ENCODE assay signal across 25 cellular contexts in genomic region chr10:15793664-15794063, GRCh38.
DNase-seq lines count a peak whose midpoint lies in the region; ATAC-seq, FAIRE-seq and TF ChIP-seq lines count a peak whose summit lies in the region.
"Had no signal": no experiment of that assay in that cellular context is flagged by ENCODE, and none has a peak within 500 bp of the region (broad histone marks: within the 10 kb centered on the region; RNA-seq: fewer than 3 reads in every experiment).

No MANE protein-coding gene starts in this region.

- DNase-seq in HEK293T (ENCODE audit: extremely low spot score) (no peak), K562 (ENCODE audit: extremely low read depth in 1 of 4, low spot score in 3 of 4) (no peak), nephron progenitor cell (no peak), Kasumi-1 (lab: John Stamatoyannopoulos, UW) (no peak), HT-29 (ENCODE audit: low spot score) (no peak), small intestine (no peak)
- DNase-seq: AML-193; CD4-positive, alpha-beta T cell; DMS53; GDM1; GOT3; MM.1S; NCI-H2029; NCI-H446 treated with DMSO at 0.1 percent for 48 hours; NCI-H526; SHP77; T-cell had no signal

- H3K9ac ChIP-seq in K562 (ENCODE audit: insufficient read depth in 1 of 2, low read depth in 2 of 2, low read length in 2 of 2), result no peak overlapping the region
- H3K9ac ChIP-seq: BLaER1 treated with 17β-estradiol and CSF1 and Interleukin-3, amounts not matched to agents 10 nM and 100 nM had no signal

- BruUV-seq in K562 (replicated peaks; lab: Mats Ljungman, UMichigan), result no TSS peak

- peaks cover 26% of the 10 kb centered on the region for H3K36me3 Mint-ChIP-seq in nephron progenitor cell (ENCODE audit: low read depth)

- intact Hi-C loops in K562 (cut with micrococcal nuclease), result no loop called here

- 83% methylated on average over 5 of the region's 5 CpGs for WGBS in K562 (ENCODE audit: insufficient coverage, low coverage, missing lambda C conversion rate)
- WGBS in small intestine, 3 donors, result 89 to 95% (median 92%) methylated on average over 5 of the region's 5 CpGs

- POLR2A ChIA-PET in HEK293T (lab: Yijun Ruan, JAX), result no interaction called here
- POLR2A ChIA-PET in K562 (lab: Yijun Ruan, JAX), result no interaction called here

- no peak for TF ChIP-seq RAD21 in K562 (CRISPR knock-in tag; conservative IDR thresholded peaks at IDR 0.05 in 1 of 2, IDR thresholded peaks at IDR 0.05 in 1 of 2)

- H2AFZ ChIP-seq in K562 (ENCODE audit: low read depth, low read length), result no peak overlapping the region

- TF ChIP-seq POLR2A in K562 (conservative IDR thresholded peaks at IDR 0.05), result no peak

- no peak overlapping the region for H3K4me2 ChIP-seq in K562 (ENCODE audit: insufficient read depth, low read length)
- H3K4me2 ChIP-seq: A549 had no signal

- in situ Hi-C loops in K562 (cut with MboI), result no loop called here

- H3K27ac Mint-ChIP-seq in nephron progenitor cell, result peak overlapping the region; percentile 21
- H3K27ac Mint-ChIP-seq: CD4-positive, alpha-beta T cell; T-cell had no signal

- H3K9me3 ChIP-seq in K562 (replicated peaks; ENCODE audit: control insufficient read depth, insufficient read depth, low read depth, low read length) (no peaks in the 10 kb centered on the region), small intestine (ENCODE audit: control insufficient read depth, low read depth) (no peaks in the 10 kb centered on the region)
- H3K9me3 ChIP-seq: A549; BLaER1 treated with 17β-estradiol and CSF1 and Interleukin-3, amounts not matched to agents 10 nM and 100 nM had no signal

- H3K27me3 ChIP-seq in K562 (ENCODE audit: control insufficient read depth in 2 of 2, insufficient read depth in 2 of 2, low read length in 2 of 2) (no peaks in the 10 kb centered on the region), small intestine (ENCODE audit: control insufficient read depth in 2 of 2, insufficient read depth in 2 of 2, low read length in 2 of 2) (no peaks in the 10 kb centered on the region)
- H3K27me3 ChIP-seq: BLaER1 treated with 17β-estradiol and CSF1 and Interleukin-3, amounts not matched to agents 10 nM and 100 nM had no signal

- H3K36me3 ChIP-seq in K562 (ENCODE audit: control insufficient read depth, insufficient read depth, low read length) (peaks cover 35% of the 10 kb centered on the region), small intestine (ENCODE audit: control insufficient read depth in 2 of 2, insufficient read depth in 2 of 2, low read length in 2 of 2) (peaks cover 2% of the 10 kb centered on the region in 2 donors)

- H3K4me3 ChIP-seq in K562 (no peak overlapping the region), small intestine (ENCODE audit: low read depth in 1 of 2, low read length in 2 of 2) (no peak overlapping the region)
- H3K4me3 ChIP-seq: A549; BLaER1 treated with 17β-estradiol and CSF1 and Interleukin-3, amounts not matched to agents 10 nM and 100 nM; GM12878 had no signal

- TF ChIP-seq EP300 in K562 (IDR thresholded peaks at IDR 0.05; ENCODE audit: low read length), result no peak

- H3K27me3 Mint-ChIP-seq in nephron progenitor cell (ENCODE audit: low read depth, poor library complexity), result no peaks in the 10 kb centered on the region
- H3K27me3 Mint-ChIP-seq: CD4-positive, alpha-beta T cell; T-cell had no signal

- no peak for FAIRE-seq in K562 (lab: Jason Lieb, UNC)
- FAIRE-seq in small intestine (lab: Jason Lieb, UNC), result no peak
- FAIRE-seq: A549, GM12878 had no signal

- H3K9me1 ChIP-seq in K562 (ENCODE audit: control insufficient read depth, insufficient read depth, low read length), result no peaks in the 10 kb centered on the region

- H3K4me3 Mint-ChIP-seq in nephron progenitor cell, result no peak overlapping the region
- H3K4me3 Mint-ChIP-seq: CD4-positive, alpha-beta T cell; T-cell had no signal

- no peaks in the 10 kb centered on the region for H3K9me3 Mint-ChIP-seq in nephron progenitor cell
- H3K9me3 Mint-ChIP-seq: CD4-positive, alpha-beta T cell; T-cell had no signal

- ATAC-seq in K562 (peak; percentile 21; the same call in 2 of the 3 replicates), GM21786 (IDR thresholded peaks at IDR 0.05; ENCODE audit: unreplicated experiment) (no peak)
- ATAC-seq: A549, GM12878, HCT116, Panc1, T-cell had no signal

- CTCF ChIA-PET in HEK293T (lab: Yijun Ruan, JAX) (no interaction called here), K562 (lab: Yijun Ruan, JAX; ENCODE audit: low intra/inter-chr PET ratio) (no interaction called here)

- H3K4me1 Mint-ChIP-seq in nephron progenitor cell, result peaks cover 82% of the 10 kb centered on the region

- TF ChIP-seq CTCF in K562 (IDR thresholded peaks at IDR 0.05 in 2 of 3, conservative IDR thresholded peaks at IDR 0.05 in 1 of 3; ENCODE audit: insufficient read depth in 2 of 3, low read depth in 1 of 3, low read length in 3 of 3) (no peak), nephron progenitor cell (IDR thresholded peaks at IDR 0.05) (no peak)

- H3K4me1 ChIP-seq in K562 (replicated peaks in 1 of 2; ENCODE audit: control insufficient read depth in 2 of 2, insufficient read depth in 2 of 2, low read length in 2 of 2) (peaks cover 6 to 28% of the 10 kb centered on the region in 2 experiments; a peak in 4 of 5 replicates), small intestine (ENCODE audit: control insufficient read depth in 2 of 2, insufficient read depth in 1 of 2, low read depth in 1 of 2, low read length in 1 of 2) (no peaks in the 10 kb centered on the region)
- H3K4me1 ChIP-seq: A549 had no signal

- peaks cover 39% of the 10 kb centered on the region for H3K79me2 ChIP-seq in K562 (ENCODE audit: control insufficient read depth, insufficient read depth, low read length)

- H4K20me1 ChIP-seq in K562 (replicated peaks; ENCODE audit: control insufficient read depth, insufficient read depth, low read length), result no peaks in the 10 kb centered on the region

- H3K27ac ChIP-seq in K562 (ENCODE audit: extremely low read depth, low read depth, low read length), result no peak overlapping the region
- no peak overlapping the region for H3K27ac ChIP-seq in small intestine (ENCODE audit: low read depth in 1 of 2, low read length in 1 of 2)
- H3K27ac ChIP-seq: A549; BLaER1 treated with 17β-estradiol and CSF1 and Interleukin-3, amounts not matched to agents 10 nM and 100 nM; HL-60; RWPE1 had no signal

TF ChIP-seq in HEK293T, 16 proteins besides CTCF, POLR2A, EP300 and RAD21:
- TF ChIP-seq PKNOX1 (IDR thresholded peaks at IDR 0.05) (peak; percentile 9; the same call in 1 of the 2 replicates), LEF1 (IDR thresholded peaks at IDR 0.05; ENCODE audit: borderline replicate concordance) (no peak), SP1 (IDR thresholded peaks at IDR 0.05) (no peak), L3MBTL2 (conservative IDR thresholded peaks at IDR 0.05) (no peak)
TF ChIP-seq in HEK293T: peak in this region for 1.

TF ChIP-seq in K562, 482 proteins besides CTCF, POLR2A, EP300 and RAD21 (continues in another document):
- TF ChIP-seq BRF1 (IDR thresholded peaks at IDR 0.05; ENCODE audit: borderline replicate concordance, extremely low read depth, insufficient read length) (no peak), KLF13 (tag; IDR thresholded peaks at IDR 0.05; ENCODE audit: borderline replicate concordance, low read depth) (no peak), ZBTB8A (IDR thresholded peaks at IDR 0.05; ENCODE audit: partially characterized antibody) (no peak), UBTF (IDR thresholded peaks at IDR 0.05; ENCODE audit: borderline replicate concordance in 1 of 2, low read depth in 2 of 2, low read length in 2 of 2) (no peak), SMARCC2 (IDR thresholded peaks at IDR 0.05; ENCODE audit: low read depth) (no peak), ZKSCAN8 (CRISPR knock-in tag; IDR thresholded peaks at IDR 0.05) (no peak), TRIM28 (IDR thresholded peaks at IDR 0.05) (no peak), NUFIP1 (IDR thresholded peaks at IDR 0.05; ENCODE audit: partially characterized antibody) (no peak), LARP7 (IDR thresholded peaks at IDR 0.05) (no peak), CHD1 (IDR thresholded peaks at IDR 0.05; ENCODE audit: low read length) (no peak), FOXM1 (IDR thresholded peaks at IDR 0.05; ENCODE audit: low read depth) (no peak), FOXM1 (CRISPR knock-in tag; IDR thresholded peaks at IDR 0.05; ENCODE audit: low read depth) (no peak)
- TF ChIP-seq, protein P1, sequence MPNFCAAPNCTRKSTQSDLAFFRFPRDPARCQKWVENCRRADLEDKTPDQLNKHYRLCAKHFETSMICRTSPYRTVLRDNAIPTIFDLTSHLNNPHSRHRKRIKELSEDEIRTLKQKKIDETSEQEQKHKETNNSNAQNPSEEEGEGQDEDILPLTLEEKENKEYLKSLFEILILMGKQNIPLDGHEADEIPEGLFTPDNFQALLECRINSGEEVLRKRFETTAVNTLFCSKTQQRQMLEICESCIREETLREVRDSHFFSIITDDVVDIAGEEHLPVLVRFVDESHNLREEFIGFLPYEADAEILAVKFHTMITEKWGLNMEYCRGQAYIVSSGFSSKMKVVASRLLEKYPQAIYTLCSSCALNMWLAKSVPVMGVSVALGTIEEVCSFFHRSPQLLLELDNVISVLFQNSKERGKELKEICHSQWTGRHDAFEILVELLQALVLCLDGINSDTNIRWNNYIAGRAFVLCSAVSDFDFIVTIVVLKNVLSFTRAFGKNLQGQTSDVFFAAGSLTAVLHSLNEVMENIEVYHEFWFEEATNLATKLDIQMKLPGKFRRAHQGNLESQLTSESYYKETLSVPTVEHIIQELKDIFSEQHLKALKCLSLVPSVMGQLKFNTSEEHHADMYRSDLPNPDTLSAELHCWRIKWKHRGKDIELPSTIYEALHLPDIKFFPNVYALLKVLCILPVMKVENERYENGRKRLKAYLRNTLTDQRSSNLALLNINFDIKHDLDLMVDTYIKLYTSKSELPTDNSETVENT (CRISPR knock-in tag; IDR thresholded peaks at IDR 0.05), result no peak
